ENCODE assay signal across 1 cellular context in genomic region chr12:116818948-116819832, GRCh38.
A peak's percentile ranks its signal among the peaks of the same experiment; 100 is the strongest.
TF ChIP-seq lines count a peak whose summit lies in the region.

No MANE protein-coding gene starts in this region.

TF ChIP-seq in HepG2, 621 proteins besides CTCF, POLR2A, EP300 and RAD21 (continued from another document):
- no peak for TF ChIP-seq AHDC1 (CRISPR knock-in tag; IDR thresholded peaks at IDR 0.05; ENCODE audit: borderline replicate concordance)
- peak; percentile 57; the same call in 1 of the 2 replicates for TF ChIP-seq MXD4 (CRISPR knock-in tag; IDR thresholded peaks at IDR 0.05)
- TF ChIP-seq ZNF33A (CRISPR knock-in tag; IDR thresholded peaks at IDR 0.05; ENCODE audit: borderline replicate concordance): no peak
- TF ChIP-seq CREB1 (IDR thresholded peaks at IDR 0.05): peak; percentile 99
- TF ChIP-seq CREB1 (CRISPR knock-in tag; IDR thresholded peaks at IDR 0.05): peak; percentile 63; the same call in 1 of the 2 replicates
- no peak for TF ChIP-seq ZNF589 (CRISPR knock-in tag; conservative IDR thresholded peaks at IDR 0.05)
- peak; percentile 97 for TF ChIP-seq HOXA3 (CRISPR knock-in tag; IDR thresholded peaks at IDR 0.05)
- TF ChIP-seq IRF2 (CRISPR knock-in tag; IDR thresholded peaks at IDR 0.05): 0 out of 2 replicates have a peak, but pooled peaks have one; percentile 14
- 0 out of 4 replicates have a peak, but pooled peaks of 1 of the 2 experiments have one; percentile 28 for TF ChIP-seq ATF4 (CRISPR knock-in tag; IDR thresholded peaks at IDR 0.05)
- peak; percentile 86 for TF ChIP-seq RFX1 (IDR thresholded peaks at IDR 0.05)
- peak; percentile 81 for TF ChIP-seq KDM5A (IDR thresholded peaks at IDR 0.05; ENCODE audit: borderline replicate concordance, low read length)
- TF ChIP-seq MXI1 (IDR thresholded peaks at IDR 0.05; ENCODE audit: borderline replicate concordance, low read depth, low read length): peak; percentile 72; the same call in 1 of the 3 replicates
- TF ChIP-seq DMAP1 (CRISPR knock-in tag; IDR thresholded peaks at IDR 0.05): no peak
TF ChIP-seq in HepG2: peak in this region for 108.
